ENCODE assay signal across 29 cellular contexts in the genomic region with DNA sequence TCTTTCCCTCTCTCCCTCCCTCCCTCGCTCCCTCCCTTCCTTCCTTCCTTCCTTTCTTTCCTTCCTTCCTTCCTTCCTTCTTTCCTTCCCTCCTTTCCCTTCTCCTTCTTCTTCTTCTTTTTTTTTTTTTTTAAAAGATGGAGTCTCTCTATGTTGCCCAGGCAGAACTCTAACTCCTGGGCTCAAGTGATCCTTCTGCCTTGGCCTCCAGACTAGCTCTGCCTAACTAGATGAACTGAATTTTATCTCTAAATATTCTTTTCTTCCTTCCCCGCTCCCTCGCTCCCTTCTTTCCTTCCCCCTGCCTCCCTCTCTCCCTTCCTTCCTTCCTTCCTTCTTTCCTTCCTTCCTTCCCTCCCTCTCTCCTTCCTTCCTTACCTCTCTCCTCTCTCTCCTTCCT.
"Had no signal": no experiment of that assay in that cellular context is flagged by ENCODE, and none has a peak within 500 bp of the region (broad histone marks: within the 10 kb centered on the region; RNA-seq: fewer than 3 reads in every experiment).

No MANE protein-coding gene starts in this region.

- H3K4me3 ChIP-seq: stomach, suprapubic skin, testis, thoracic aorta, thyroid gland, tibial artery, tibial nerve, transverse colon, upper lobe of left lung, upper lobe of right lung, uterus, vagina had no signal

- H3K4me1 ChIP-seq: thyroid gland, transverse colon, upper lobe of right lung, uterus had no signal

- H3K9me3 Mint-ChIP-seq: stimulated activated effector memory CD8-positive, alpha-beta T cell treated with anti-CD3 and anti-CD28 coated beads, Interleukin-12 subunit alpha, Interleukin-12 subunit beta, amount 100 ng/mL, for 72 hours; stimulated activated naive B cell treated with anti-CD40 and anti-IgM and Interleukin-4, amounts not matched to agents 10 μg/mL and 1 μg/mL and 100 μg/mL, for 72 hours; stimulated activated naive CD8-positive, alpha-beta T cell treated with anti-CD3 and anti-CD28 coated beads, Interleukin-15, amount 100 ng/mL, for 72 hours; stimulated activated naive CD8-positive, alpha-beta T cell treated with anti-CD3 and anti-CD28 coated beads, Interleukin-15, Interleukin-2, amounts not matched to agents 100 ng/mL and 50 ng/mL, for 24 hours; type B pancreatic cell had no signal

- DNase-seq: stimulated activated CD4-positive, alpha-beta T cell treated with anti-CD3 and anti-CD28 coated beads, Interleukin-2, amount 100 ng/mL, for 48 hours; stimulated activated CD4-positive, alpha-beta T cell treated with anti-CD3 and anti-CD28 coated beads, Interleukin-4, amount 100 ng/mL, for 1 hour; stimulated activated CD4-positive, alpha-beta T cell treated with anti-CD3 and anti-CD28 coated beads, Interleukin-4, amount 100 ng/mL, for 24 hours; stimulated activated CD4-positive, alpha-beta T cell treated with anti-CD3 and anti-CD28 coated beads, Interleukin-4, amount 100 ng/mL, for 4 hours; stimulated activated CD8-positive, alpha-beta memory T cell treated with anti-CD3 and anti-CD28 coated beads, Interleukin-4, amount 100 ng/mL, for 48 hours; stimulated activated naive B cell treated with anti-CD40 and anti-IgM and Interleukin-4, amounts not matched to agents 10 μg/mL and 1 μg/mL and 100 μg/mL, for 72 hours; stimulated activated naive CD4-positive, alpha-beta T cell; stimulated activated naive CD4-positive, alpha-beta T cell treated with Interleukin-2 at 50 U/mL for 16 hours; stimulated activated naive CD8-positive, alpha-beta T cell treated with anti-CD3 and anti-CD28 coated beads, Interleukin-15, amount 100 ng/mL, for 72 hours; stimulated activated naive CD8-positive, alpha-beta T cell treated with anti-CD3 and anti-CD28 coated beads, Interleukin-15, Interleukin-2, amounts not matched to agents 100 U/mL and 50 U/mL, for 24 hours; stomach; substantia nigra; testis; thyroid gland; tibial artery; transverse colon; trophoblast cell; upper lobe of left lung; upper lobe of right lung; uterus had no signal

- ATAC-seq: stimulated activated effector memory CD8-positive, alpha-beta T cell treated with anti-CD3 and anti-CD28 coated beads, Interleukin-12 subunit alpha, Interleukin-12 subunit beta, amount 100 ng/mL, for 72 hours; stimulated activated memory B cell treated with anti-CD40 and anti-IgM and Interleukin-4, amounts not matched to agents 10 μg/mL and 1 μg/mL and 100 μg/mL, for 72 hours; stimulated activated naive B cell treated with anti-CD40 and anti-IgM and Interleukin-4, amounts not matched to agents 10 μg/mL and 1 μg/mL and 100 μg/mL, for 72 hours; stimulated activated naive CD8-positive, alpha-beta T cell treated with anti-CD3 and anti-CD28 coated beads, Interleukin-15, amount 100 ng/mL, for 72 hours; stimulated activated naive CD8-positive, alpha-beta T cell treated with anti-CD3 and anti-CD28 coated beads, Interleukin-15, Interleukin-2, amounts not matched to agents 100 U/mL and 50 U/mL, for 24 hours; upper lobe of right lung had no signal

- H3K27me3 ChIP-seq: testis, thyroid gland, vagina had no signal

- H3K36me3 ChIP-seq: stomach, suprapubic skin, thoracic aorta, thyroid gland, tibial artery, tibial nerve, transverse colon, upper lobe of left lung, upper lobe of right lung, uterus, vagina had no signal

- H3K4me3 Mint-ChIP-seq: stimulated activated effector memory CD8-positive, alpha-beta T cell treated with anti-CD3 and anti-CD28 coated beads, Interleukin-12 subunit alpha, Interleukin-12 subunit beta, amount 100 ng/mL, for 72 hours; stimulated activated memory B cell treated with anti-CD40 and anti-IgM and Interleukin-4, amounts not matched to agents 10 μg/mL and 1 μg/mL and 100 μg/mL, for 72 hours; stimulated activated naive B cell treated with anti-CD40 and anti-IgM and Interleukin-4, amounts not matched to agents 10 μg/mL and 1 μg/mL and 100 μg/mL, for 72 hours; stimulated activated naive CD8-positive, alpha-beta T cell treated with anti-CD3 and anti-CD28 coated beads, Interleukin-15, amount 100 ng/mL, for 72 hours; stimulated activated naive CD8-positive, alpha-beta T cell treated with anti-CD3 and anti-CD28 coated beads, Interleukin-15, Interleukin-2, amounts not matched to agents 100 ng/mL and 50 ng/mL, for 24 hours; type B pancreatic cell had no signal

- H3K36me3 Mint-ChIP-seq: stimulated activated effector memory CD8-positive, alpha-beta T cell treated with anti-CD3 and anti-CD28 coated beads, Interleukin-12 subunit alpha, Interleukin-12 subunit beta, amount 100 ng/mL, for 72 hours; stimulated activated memory B cell treated with anti-CD40 and anti-IgM and Interleukin-4, amounts not matched to agents 10 μg/mL and 1 μg/mL and 100 μg/mL, for 72 hours; stimulated activated naive B cell treated with anti-CD40 and anti-IgM and Interleukin-4, amounts not matched to agents 10 μg/mL and 1 μg/mL and 100 μg/mL, for 72 hours; type B pancreatic cell had no signal

- H3K27ac ChIP-seq: stomach, suprapubic skin, testis, thoracic aorta, thyroid gland, tibial artery, tibial nerve, transverse colon, upper lobe of left lung, upper lobe of right lung, uterus, vagina had no signal

- FAIRE-seq: urothelium cell line had no signal

- H3K27ac Mint-ChIP-seq: stimulated activated effector memory CD8-positive, alpha-beta T cell treated with anti-CD3 and anti-CD28 coated beads, Interleukin-12 subunit alpha, Interleukin-12 subunit beta, amount 100 ng/mL, for 72 hours; stimulated activated memory B cell treated with anti-CD40 and anti-IgM and Interleukin-4, amounts not matched to agents 10 μg/mL and 1 μg/mL and 100 μg/mL, for 72 hours; stimulated activated naive B cell treated with anti-CD40 and anti-IgM and Interleukin-4, amounts not matched to agents 10 μg/mL and 1 μg/mL and 100 μg/mL, for 72 hours; stimulated activated naive CD8-positive, alpha-beta T cell treated with anti-CD3 and anti-CD28 coated beads, Interleukin-15, amount 100 ng/mL, for 72 hours; stimulated activated naive CD8-positive, alpha-beta T cell treated with anti-CD3 and anti-CD28 coated beads, Interleukin-15, Interleukin-2, amounts not matched to agents 100 ng/mL and 50 ng/mL, for 24 hours; type B pancreatic cell had no signal

- H3K9me3 ChIP-seq: stomach, suprapubic skin, testis, thoracic aorta, thyroid gland, tibial artery, tibial nerve, transverse colon, upper lobe of left lung, upper lobe of right lung, uterus, vagina had no signal

- H3K4me1 Mint-ChIP-seq: stimulated activated naive CD8-positive, alpha-beta T cell treated with anti-CD3 and anti-CD28 coated beads, Interleukin-15, amount 100 ng/mL, for 72 hours had no signal
